In genomic region chr16:32283024-32283423, GRCh38 we compare ENCODE assay signal across 3 cellular contexts. TPM values are rescaled to one million over a fixed set of nuclear protein-coding genes. Genes with fewer than 3 reads are reported as not detected.
"Had no signal": no experiment of that assay in that cellular context is flagged by ENCODE, and none has a peak within 500 bp of the region (broad histone marks: within the 10 kb centered on the region; RNA-seq: fewer than 3 reads in every experiment).

No MANE protein-coding gene starts in this region.

RNA-seq across cellular contexts. Expression of gene TP53TG3D, which starts 29.9 kb away (rescaled TPM):
- total RNA-seq: M059J, MCF 10A, NCI-H460 had no signal
